In the genomic region with DNA sequence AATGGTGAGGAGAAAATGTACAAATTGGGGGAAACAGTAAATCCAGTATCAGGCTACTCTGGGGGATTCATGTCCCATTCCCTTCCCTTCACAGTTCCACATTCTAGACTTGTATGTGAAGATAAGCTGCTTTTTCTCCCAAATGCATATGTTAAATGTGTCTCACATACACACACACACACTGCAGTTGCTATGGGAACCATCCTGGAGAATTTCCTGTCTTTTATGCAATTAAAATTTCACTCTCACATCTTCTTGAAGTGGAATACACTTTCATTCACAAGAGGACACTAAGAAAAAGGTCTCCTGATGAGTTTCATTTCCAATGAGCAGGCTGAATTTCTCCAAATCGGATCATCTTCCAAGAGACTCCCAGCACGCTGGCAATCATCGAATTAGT, we compare ENCODE assay signal across 15 cellular contexts.
A peak's percentile ranks its signal among the peaks of the same experiment; 100 is the strongest.
DNase-seq lines count a peak whose midpoint lies in the region; ATAC-seq and TF ChIP-seq lines count a peak whose summit lies in the region.
"Had no signal": no experiment of that assay in that cellular context is flagged by ENCODE, and none has a peak within 500 bp of the region (broad histone marks: within the 10 kb centered on the region; RNA-seq: fewer than 3 reads in every experiment).

No MANE protein-coding gene starts in this region.

- no peak overlapping the region for H2BK12ac ChIP-seq in neuronal stem cell (ENCODE audit: low read length)

- peak overlapping the region; percentile 11 for H2AFZ ChIP-seq in neuronal stem cell (ENCODE audit: low read length)
- no peak overlapping the region for H2AFZ ChIP-seq in PC-9

- WGBS in neuronal stem cell (ENCODE audit: extremely low coverage in 2 of 2, insufficient read length in 2 of 2, insufficient replicate concordance in 1 of 2), 2 donors = no CpG with 5 or more reads among the region's 3 CpGs

- H3K4me1 Mint-ChIP-seq in brain = peaks cover 38% of the 10 kb centered on the region
- H3K4me1 Mint-ChIP-seq: CD4-positive, CD25-positive, alpha-beta regulatory T cell had no signal

- H3K18ac ChIP-seq in neuronal stem cell (ENCODE audit: low read length) = no peak overlapping the region

- H3K4me1 ChIP-seq in neuronal stem cell (ENCODE audit: control insufficient read depth in 2 of 2, insufficient read depth in 1 of 2, low read depth in 1 of 2, low read length in 2 of 2) (peaks cover 0 to 15% of the 10 kb centered on the region in 2 donors), PC-9 (replicated peaks; ENCODE audit: insufficient read depth) (no peaks in the 10 kb centered on the region)
- H3K4me1 ChIP-seq: BLaER1 treated with 17β-estradiol and CSF1 and Interleukin-3, amounts not matched to agents 10 nM and 100 nM had no signal

- no peaks in the 10 kb centered on the region for H3K36me3 ChIP-seq in neuronal stem cell (replicated peaks in 1 of 2; ENCODE audit: control insufficient read depth in 2 of 2, insufficient read depth in 2 of 2, low read length in 2 of 2)
- H3K36me3 ChIP-seq in PC-9 (ENCODE audit: low read depth) = no peaks in the 10 kb centered on the region
- H3K36me3 ChIP-seq: BLaER1 treated with 17β-estradiol and CSF1 and Interleukin-3, amounts not matched to agents 10 nM and 100 nM had no signal

- H3K36me3 Mint-ChIP-seq in brain = no peaks in the 10 kb centered on the region
- H3K36me3 Mint-ChIP-seq: CD4-positive, CD25-positive, alpha-beta regulatory T cell had no signal

- H2BK15ac ChIP-seq in neuronal stem cell (ENCODE audit: low read length) = no peak overlapping the region

- H4K20me1 ChIP-seq in PC-9 (ENCODE audit: insufficient read depth) = no peaks in the 10 kb centered on the region
- H4K20me1 ChIP-seq: BLaER1 treated with 17β-estradiol and CSF1 and Interleukin-3, amounts not matched to agents 10 nM and 100 nM had no signal

- H3K14ac ChIP-seq in neuronal stem cell (ENCODE audit: low read length) = no peak overlapping the region

- H3K9me3 ChIP-seq in neuronal stem cell (replicated peaks in 1 of 2; ENCODE audit: control insufficient read depth in 2 of 2, insufficient read depth in 1 of 2, low read depth in 1 of 2, low read length in 2 of 2) (peaks cover 0 to 2% of the 10 kb centered on the region in 2 donors), PC-9 (ENCODE audit: insufficient read depth, low read depth) (no peaks in the 10 kb centered on the region)

- H2AK5ac ChIP-seq in neuronal stem cell (ENCODE audit: low read depth, low read length) = no peak overlapping the region

- H3K4me3 ChIP-seq in neuronal stem cell (ENCODE audit: low read length in 2 of 2) (no peak overlapping the region), PC-9 (no peak overlapping the region)
- H3K4me3 ChIP-seq: BLaER1 treated with 17β-estradiol and CSF1 and Interleukin-3, amounts not matched to agents 10 nM and 100 nM had no signal

- intact Hi-C loops in PC-9 (cut with micrococcal nuclease; ENCODE audit: unreplicated experiment) = no loop called here

- no peaks in the 10 kb centered on the region for H3K9me3 Mint-ChIP-seq in brain
- H3K9me3 Mint-ChIP-seq: CD4-positive, CD25-positive, alpha-beta regulatory T cell had no signal

- peak overlapping the region in 4 of 5 experiments; percentile 26 to 95 (median 74) for H3K27ac Mint-ChIP-seq in brain
- H3K27ac Mint-ChIP-seq: CD4-positive, CD25-positive, alpha-beta regulatory T cell; HFFc6 had no signal

- H3K4me3 Mint-ChIP-seq in brain = no peak overlapping the region
- H3K4me3 Mint-ChIP-seq: CD4-positive, CD25-positive, alpha-beta regulatory T cell; HFFc6 had no signal

- DNase-seq in DMS79 (lab: John Stamatoyannopoulos, UW) = peak; percentile 28
- DNase-seq in DMS79 treated with DMSO at 0.1 percent for 48 hours (lab: John Stamatoyannopoulos, UW) = no peak
- DNase-seq in Ammon's horn (ENCODE audit: low spot score) = peak; percentile 26
- no peak for DNase-seq in neuronal stem cell (ENCODE audit: low spot score)
- no peak for DNase-seq in PC-9
- DNase-seq: 8988T; AML-193; CD4-positive, CD25-positive, alpha-beta regulatory T cell; DND-41; GDM1; HCEC 1CT; HFFc6 had no signal

- no peak overlapping the region for H3K27ac ChIP-seq in neuronal stem cell (replicated peaks; ENCODE audit: low read length)
- no peak overlapping the region for H3K27ac ChIP-seq in PC-9
- H3K27ac ChIP-seq: BLaER1 treated with 17β-estradiol and CSF1 and Interleukin-3, amounts not matched to agents 10 nM and 100 nM had no signal

- POLR2A ChIA-PET in PC-9 (lab: Charles Lee; ENCODE audit: unreplicated experiment) = no interaction called here

- H3F3A ChIP-seq in PC-9 (ENCODE audit: insufficient read depth, low read depth) = no peaks in the 10 kb centered on the region

- no TSS peak for BruUV-seq in PC-9 (replicated peaks; lab: Mats Ljungman, UMichigan)

- no peak for ATAC-seq in GM19463 (IDR thresholded peaks at IDR 0.05; ENCODE audit: unreplicated experiment)

- no peak overlapping the region for H3K4me2 ChIP-seq in neuronal stem cell (ENCODE audit: insufficient read depth, low read length, poor library complexity, severe bottlenecking)
- no peak overlapping the region for H3K4me2 ChIP-seq in PC-9
- H3K4me2 ChIP-seq: BLaER1 treated with 17β-estradiol and CSF1 and Interleukin-3, amounts not matched to agents 10 nM and 100 nM had no signal

- H4K8ac ChIP-seq in neuronal stem cell (ENCODE audit: low read depth, low read length) = no peak overlapping the region

- H3K23ac ChIP-seq in neuronal stem cell (ENCODE audit: low read depth, low read length, poor library complexity) = no peak overlapping the region

- H3K27me3 Mint-ChIP-seq in brain = peaks cover 3% of the 10 kb centered on the region

- H2BK120ac ChIP-seq in neuronal stem cell (ENCODE audit: low read depth, low read length) = no peak overlapping the region

- CTCF ChIA-PET in PC-9 (lab: Charles Lee) = no interaction called here

- H4K91ac ChIP-seq in neuronal stem cell (ENCODE audit: low read depth, low read length, poor library complexity) = no peak overlapping the region

- no peaks in the 10 kb centered on the region for H3K9me2 ChIP-seq in PC-9 (ENCODE audit: insufficient read depth)

- no peaks in the 10 kb centered on the region for H3K27me3 ChIP-seq in neuronal stem cell (ENCODE audit: control insufficient read depth in 3 of 3, insufficient read depth in 3 of 3, low read depth in 1 of 3, low read length in 3 of 3)
- H3K27me3 ChIP-seq in PC-9 (ENCODE audit: insufficient read depth, low read depth) = peaks cover 4% of the 10 kb centered on the region; the same call in 1 of the 2 replicates
- H3K27me3 ChIP-seq: BLaER1 treated with 17β-estradiol and CSF1 and Interleukin-3, amounts not matched to agents 10 nM and 100 nM had no signal

- H3K9ac ChIP-seq in neuronal stem cell (ENCODE audit: low read depth, low read length, poor library complexity) = no peak overlapping the region
- H3K9ac ChIP-seq: BLaER1 treated with 17β-estradiol and CSF1 and Interleukin-3, amounts not matched to agents 10 nM and 100 nM had no signal

- H3K79me1 ChIP-seq in neuronal stem cell (ENCODE audit: low read depth, low read length) = no peaks in the 10 kb centered on the region

- H3K4ac ChIP-seq in neuronal stem cell (ENCODE audit: low read length) = no peak overlapping the region

- H3K79me2 ChIP-seq in PC-9 (ENCODE audit: low read depth) = no peaks in the 10 kb centered on the region

- no peak overlapping the region for H2BK5ac ChIP-seq in neuronal stem cell (ENCODE audit: low read length)

- TF ChIP-seq CTCF in brain (conservative IDR thresholded peaks at IDR 0.05) (no peak), PC-9 (conservative IDR thresholded peaks at IDR 0.05) (no peak)

Comparison
In these comparisons a context has a peak if more than half of its experiments do, and no peak if none do; other contexts are left out.
1. DNase-seq: peak in DMS79 (single experiment) and Ammon's horn (single experiment); none in DMS79 treated with DMSO at 0.1 percent for 48 hours (single experiment), neuronal stem cell (single experiment) and PC-9 (0 of 2).